1 cellular context compared by ENCODE assay signal in the genomic region with DNA sequence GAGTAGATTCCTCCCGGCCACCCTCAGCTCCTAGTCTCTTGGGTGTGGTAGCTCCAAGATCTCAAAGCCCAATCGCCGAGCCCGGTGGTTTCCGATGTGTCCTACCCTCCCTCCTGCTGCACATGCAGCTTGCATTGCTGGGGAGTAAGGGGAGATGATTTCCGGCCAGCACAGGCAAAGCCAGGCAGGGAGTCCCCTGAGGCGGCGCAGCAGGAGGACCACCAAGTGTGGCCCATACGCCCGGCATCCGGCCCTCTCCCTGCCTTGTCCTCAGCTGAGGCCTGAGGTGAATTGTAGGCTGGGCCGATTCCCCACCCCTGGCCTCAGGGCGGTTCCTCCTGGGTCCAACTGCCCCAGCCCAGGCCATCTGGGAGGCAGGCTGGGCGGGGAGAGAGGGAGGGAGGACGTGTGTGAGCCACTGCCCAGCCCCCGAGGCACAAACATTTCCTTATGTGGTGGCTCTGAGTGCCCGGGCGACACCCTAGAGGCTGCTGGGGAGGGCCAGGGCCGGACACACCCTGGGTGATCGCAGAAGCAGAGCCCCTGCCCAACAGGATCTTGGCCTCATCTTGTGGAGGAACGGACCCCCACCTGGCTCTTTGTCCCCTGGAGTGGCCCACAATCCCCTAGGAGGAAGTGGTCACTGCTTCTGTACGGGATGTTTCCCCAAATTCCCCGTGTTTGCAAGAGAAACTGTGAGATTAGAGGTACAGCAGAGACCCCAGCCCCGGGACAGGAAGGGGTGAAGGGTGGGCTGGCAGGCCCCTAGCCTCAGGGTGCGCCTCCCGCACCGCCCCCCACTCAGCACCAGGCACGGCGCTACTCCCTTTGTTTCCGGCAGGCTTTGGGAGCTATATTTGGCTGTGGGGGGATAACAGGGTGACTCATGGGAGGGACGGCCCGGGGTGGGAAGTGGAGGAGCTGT.
TF ChIP-seq lines count a peak whose summit lies in the region.

No MANE protein-coding gene starts in this region.

TF ChIP-seq in K562, 482 proteins besides CTCF, POLR2A, EP300 and RAD21 (continued from another document and continues in another):
- peak in 1 of 2 experiments; percentile 36; a peak in 1 of 4 replicates for TF ChIP-seq MNT (conservative IDR thresholded peaks at IDR 0.05)
- TF ChIP-seq GTF3C2 (IDR thresholded peaks at IDR 0.05; ENCODE audit: borderline replicate concordance, extremely low read depth, insufficient read length): no peak
- peak in 1 of 2 experiments; percentile 76; a peak in 1 of 4 replicates for TF ChIP-seq UBTF (IDR thresholded peaks at IDR 0.05; ENCODE audit: borderline replicate concordance in 1 of 2, low read depth in 2 of 2, low read length in 2 of 2)
- no peak for TF ChIP-seq PURB (CRISPR knock-in tag; IDR thresholded peaks at IDR 0.05; ENCODE audit: low read depth)
- TF ChIP-seq PTTG1 (tag; IDR thresholded peaks at IDR 0.05; ENCODE audit: low read depth): no peak
- peak; percentile 71 for TF ChIP-seq TAF1 (IDR thresholded peaks at IDR 0.05; ENCODE audit: control insufficient read depth, extremely low read depth, insufficient read depth, low read length, severe bottlenecking)
- no peak for TF ChIP-seq HMBOX1 (IDR thresholded peaks at IDR 0.05)
- peak in 1 of 2 experiments; percentile 21; a peak in 1 of 4 replicates for TF ChIP-seq TEAD1 (CRISPR knock-in tag; IDR thresholded peaks at IDR 0.05)
- TF ChIP-seq NFIX (CRISPR knock-in tag; IDR thresholded peaks at IDR 0.05; ENCODE audit: low read depth): no peak
- TF ChIP-seq PPARD (CRISPR knock-in tag; IDR thresholded peaks at IDR 0.05): no peak
- no peak for TF ChIP-seq GTF2A2 (tag; IDR thresholded peaks at IDR 0.05)
- no peak for TF ChIP-seq RBM17 (IDR thresholded peaks at IDR 0.05; ENCODE audit: borderline replicate concordance, low read depth, low read length)
- peak; percentile 20; the same call in 1 of the 2 replicates for TF ChIP-seq BRD4 (IDR thresholded peaks at IDR 0.05)
- no peak for TF ChIP-seq ZNF165 (CRISPR knock-in tag; IDR thresholded peaks at IDR 0.05; ENCODE audit: borderline replicate concordance)
- no peak for TF ChIP-seq FOS (IDR thresholded peaks at IDR 0.05; ENCODE audit: extremely low read depth, insufficient read length)
- TF ChIP-seq ZNF124 (CRISPR knock-in tag; IDR thresholded peaks at IDR 0.05): no peak
- TF ChIP-seq, protein P1, sequence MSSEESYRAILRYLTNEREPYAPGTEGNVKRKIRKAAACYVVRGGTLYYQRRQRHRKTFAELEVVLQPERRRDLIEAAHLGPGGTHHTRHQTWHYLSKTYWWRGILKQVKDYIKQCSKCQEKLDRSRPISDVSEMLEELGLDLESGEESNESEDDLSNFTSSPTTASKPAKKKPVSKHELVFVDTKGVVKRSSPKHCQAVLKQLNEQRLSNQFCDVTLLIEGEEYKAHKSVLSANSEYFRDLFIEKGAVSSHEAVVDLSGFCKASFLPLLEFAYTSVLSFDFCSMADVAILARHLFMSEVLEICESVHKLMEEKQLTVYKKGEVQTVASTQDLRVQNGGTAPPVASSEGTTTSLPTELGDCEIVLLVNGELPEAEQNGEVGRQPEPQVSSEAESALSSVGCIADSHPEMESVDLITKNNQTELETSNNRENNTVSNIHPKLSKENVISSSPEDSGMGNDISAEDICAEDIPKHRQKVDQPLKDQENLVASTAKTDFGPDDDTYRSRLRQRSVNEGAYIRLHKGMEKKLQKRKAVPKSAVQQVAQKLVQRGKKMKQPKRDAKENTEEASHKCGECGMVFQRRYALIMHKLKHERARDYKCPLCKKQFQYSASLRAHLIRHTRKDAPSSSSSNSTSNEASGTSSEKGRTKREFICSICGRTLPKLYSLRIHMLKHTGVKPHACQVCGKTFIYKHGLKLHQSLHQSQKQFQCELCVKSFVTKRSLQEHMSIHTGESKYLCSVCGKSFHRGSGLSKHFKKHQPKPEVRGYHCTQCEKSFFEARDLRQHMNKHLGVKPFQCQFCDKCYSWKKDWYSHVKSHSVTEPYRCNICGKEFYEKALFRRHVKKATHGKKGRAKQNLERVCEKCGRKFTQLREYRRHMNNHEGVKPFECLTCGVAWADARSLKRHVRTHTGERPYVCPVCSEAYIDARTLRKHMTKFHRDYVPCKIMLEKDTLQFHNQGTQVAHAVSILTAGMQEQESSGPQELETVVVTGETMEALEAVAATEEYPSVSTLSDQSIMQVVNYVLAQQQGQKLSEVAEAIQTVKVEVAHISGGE (CRISPR knock-in tag; IDR thresholded peaks at IDR 0.05): peak in 1 of 3 experiments; percentile 85; a peak in 1 of 6 replicates
- TF ChIP-seq MYNN (IDR thresholded peaks at IDR 0.05): 0 out of 2 replicates have a peak, but pooled peaks have one; percentile 33
- TF ChIP-seq MYNN (CRISPR knock-in tag; IDR thresholded peaks at IDR 0.05): no peak
- peak; percentile 71 for TF ChIP-seq PHF8 (IDR thresholded peaks at IDR 0.05; ENCODE audit: borderline replicate concordance, low read length)
- no peak for TF ChIP-seq BHLHE40 (IDR thresholded peaks at IDR 0.05; ENCODE audit: low read length)
- peak; percentile 63 for TF ChIP-seq L3MBTL2 (IDR thresholded peaks at IDR 0.05)
- TF ChIP-seq ARID1B (IDR thresholded peaks at IDR 0.05): no peak; the same call in 1 of the 2 replicates
- 0 out of 2 replicates have a peak, but pooled peaks have one; percentile 1 for TF ChIP-seq SIN3B (IDR thresholded peaks at IDR 0.05; ENCODE audit: low read depth)
- TF ChIP-seq ZNF592 (IDR thresholded peaks at IDR 0.05): peak; percentile 77
- no peak for TF ChIP-seq POLR3G (IDR thresholded peaks at IDR 0.05; ENCODE audit: extremely low read depth, insufficient read length, insufficient replicate concordance)
- 0 out of 2 replicates have a peak, but pooled peaks have one; percentile 51 for TF ChIP-seq ZNF589 (CRISPR knock-in tag; IDR thresholded peaks at IDR 0.05; ENCODE audit: low read depth)
- TF ChIP-seq, protein P2, sequence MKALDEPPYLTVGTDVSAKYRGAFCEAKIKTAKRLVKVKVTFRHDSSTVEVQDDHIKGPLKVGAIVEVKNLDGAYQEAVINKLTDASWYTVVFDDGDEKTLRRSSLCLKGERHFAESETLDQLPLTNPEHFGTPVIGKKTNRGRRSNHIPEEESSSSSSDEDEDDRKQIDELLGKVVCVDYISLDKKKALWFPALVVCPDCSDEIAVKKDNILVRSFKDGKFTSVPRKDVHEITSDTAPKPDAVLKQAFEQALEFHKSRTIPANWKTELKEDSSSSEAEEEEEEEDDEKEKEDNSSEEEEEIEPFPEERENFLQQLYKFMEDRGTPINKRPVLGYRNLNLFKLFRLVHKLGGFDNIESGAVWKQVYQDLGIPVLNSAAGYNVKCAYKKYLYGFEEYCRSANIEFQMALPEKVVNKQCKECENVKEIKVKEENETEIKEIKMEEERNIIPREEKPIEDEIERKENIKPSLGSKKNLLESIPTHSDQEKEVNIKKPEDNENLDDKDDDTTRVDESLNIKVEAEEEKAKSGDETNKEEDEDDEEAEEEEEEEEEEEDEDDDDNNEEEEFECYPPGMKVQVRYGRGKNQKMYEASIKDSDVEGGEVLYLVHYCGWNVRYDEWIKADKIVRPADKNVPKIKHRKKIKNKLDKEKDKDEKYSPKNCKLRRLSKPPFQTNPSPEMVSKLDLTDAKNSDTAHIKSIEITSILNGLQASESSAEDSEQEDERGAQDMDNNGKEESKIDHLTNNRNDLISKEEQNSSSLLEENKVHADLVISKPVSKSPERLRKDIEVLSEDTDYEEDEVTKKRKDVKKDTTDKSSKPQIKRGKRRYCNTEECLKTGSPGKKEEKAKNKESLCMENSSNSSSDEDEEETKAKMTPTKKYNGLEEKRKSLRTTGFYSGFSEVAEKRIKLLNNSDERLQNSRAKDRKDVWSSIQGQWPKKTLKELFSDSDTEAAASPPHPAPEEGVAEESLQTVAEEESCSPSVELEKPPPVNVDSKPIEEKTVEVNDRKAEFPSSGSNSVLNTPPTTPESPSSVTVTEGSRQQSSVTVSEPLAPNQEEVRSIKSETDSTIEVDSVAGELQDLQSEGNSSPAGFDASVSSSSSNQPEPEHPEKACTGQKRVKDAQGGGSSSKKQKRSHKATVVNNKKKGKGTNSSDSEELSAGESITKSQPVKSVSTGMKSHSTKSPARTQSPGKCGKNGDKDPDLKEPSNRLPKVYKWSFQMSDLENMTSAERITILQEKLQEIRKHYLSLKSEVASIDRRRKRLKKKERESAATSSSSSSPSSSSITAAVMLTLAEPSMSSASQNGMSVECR (CRISPR knock-in tag; IDR thresholded peaks at IDR 0.05): no peak
- peak; percentile 80 for TF ChIP-seq SP1 (CRISPR knock-in tag; IDR thresholded peaks at IDR 0.05)
- peak; percentile 91 to 96 for TF ChIP-seq MAZ (CRISPR knock-in tag; conservative IDR thresholded peaks at IDR 0.05 in 1 of 2, IDR thresholded peaks at IDR 0.05 in 1 of 2)
